ENCODE assay signal across 17 cellular contexts in genomic region chr1:158818991-158819405, GRCh38. TPM values are rescaled to one million over a fixed set of nuclear protein-coding genes. Genes with fewer than 3 reads are reported as not detected.
DNase-seq lines count a peak whose midpoint lies in the region; ATAC-seq and TF ChIP-seq lines count a peak whose summit lies in the region.
"Had no signal": no experiment of that assay in that cellular context is flagged by ENCODE, and none has a peak within 500 bp of the region (broad histone marks: within the 10 kb centered on the region; RNA-seq: fewer than 3 reads in every experiment).

No MANE protein-coding gene starts in this region.

- H3K27me3 ChIP-seq in brain microvascular endothelial cell (replicated peaks) (no peaks in the 10 kb centered on the region), neutrophil (no peaks in the 10 kb centered on the region), Peyer's patch (no peaks in the 10 kb centered on the region)
- H3K27me3 ChIP-seq: esophagus muscularis mucosa, SJSA1, tibial nerve had no signal

- peaks cover 64% of the 10 kb centered on the region for H3K27me3 Mint-ChIP-seq in MCF 10A (ENCODE audit: insufficient read depth, unreplicated experiment)

- no peak for TF ChIP-seq CTCF in brain microvascular endothelial cell (IDR thresholded peaks at IDR 0.05; ENCODE audit: low read depth, low read length, missing control alignments)
- TF ChIP-seq CTCF in neutrophil (IDR thresholded peaks at IDR 0.05), result no peak
- no peak for TF ChIP-seq CTCF in Peyer's patch (IDR thresholded peaks at IDR 0.05)
- no peak for TF ChIP-seq CTCF in MCF 10A (IDR thresholded peaks at IDR 0.05; ENCODE audit: unreplicated experiment)

- peaks cover 73 to 79% of the 10 kb centered on the region in 2 experiments for H3K4me1 ChIP-seq in neutrophil (ENCODE audit: control insufficient read depth in 1 of 2, insufficient read depth in 1 of 2, low read depth in 1 of 2, low read length in 1 of 2)
- H3K4me1 ChIP-seq in Peyer's patch, result no peaks in the 10 kb centered on the region
- H3K4me1 ChIP-seq: esophagus muscularis mucosa, tibial nerve had no signal

- TF ChIP-seq POLR2A in Peyer's patch (IDR thresholded peaks at IDR 0.05), result no peak

- intact Hi-C loops in MCF 10A (cut with micrococcal nuclease), result no loop called here

- DNase-seq in SIG-M5 treated with dmso at 0.1 percent for 504 hours (lab: John Stamatoyannopoulos, UW; ENCODE audit: unreplicated experiment), result peak; percentile 43
- no peak for DNase-seq in SIG-M5 (lab: John Stamatoyannopoulos, UW)
- DNase-seq in brain microvascular endothelial cell, result no peak
- DNase-seq in NCI-H2196 (lab: John Stamatoyannopoulos, UW; ENCODE audit: unreplicated experiment), result no peak
- DNase-seq in Peyer's patch, result no peak
- no peak for DNase-seq in MCF 10A (ENCODE audit: unreplicated experiment)
- DNase-seq: activated CD8-positive, alpha-beta memory T cell treated with anti-CD3 and anti-CD28 coated beads for 24 hours; DMS79; islet precursor cell; NCI-H510A had no signal

- H3K27ac Mint-ChIP-seq in MCF 10A (ENCODE audit: low read depth, unreplicated experiment), result no peak overlapping the region
- H3K27ac Mint-ChIP-seq: GM23338 had no signal

- H3K4me3 ChIP-seq in brain microvascular endothelial cell (ENCODE audit: low read depth, low read length), result no peak overlapping the region
- peak overlapping the region; percentile 38 to 52 for H3K4me3 ChIP-seq in neutrophil (ENCODE audit: low read depth in 1 of 2, low read length in 1 of 2)
- no peak overlapping the region for H3K4me3 ChIP-seq in Peyer's patch
- H3K4me3 ChIP-seq: esophagus muscularis mucosa, GM23338, SJSA1, tibial nerve had no signal

- POLR2A ChIA-PET in MCF 10A (lab: Yijun Ruan, JAX), result interaction anchor here (0.6 kb wide), 1 partner anchor 1106 kb away, joined by 3 read pairs; the partner anchor contains the start of gene TAGLN2

- H3K9me3 ChIP-seq in neutrophil (no peaks in the 10 kb centered on the region), Peyer's patch (no peaks in the 10 kb centered on the region)
- H3K9me3 ChIP-seq: esophagus muscularis mucosa, SJSA1, tibial nerve had no signal

- H3K27ac ChIP-seq in brain microvascular endothelial cell (peak overlapping the region; percentile 6), neutrophil (peak overlapping the region; percentile 97), Peyer's patch (peak overlapping the region in 1 of 4 donors; percentile 34)
- H3K27ac ChIP-seq: esophagus muscularis mucosa, SJSA1, tibial nerve had no signal

- H3K4me1 Mint-ChIP-seq in MCF 10A (ENCODE audit: insufficient read depth, unreplicated experiment), result no peaks in the 10 kb centered on the region
- H3K4me1 Mint-ChIP-seq: GM23338 had no signal

- no peak overlapping the region for H3K4me3 Mint-ChIP-seq in MCF 10A (ENCODE audit: unreplicated experiment)
- H3K4me3 Mint-ChIP-seq: GM23338 had no signal

- in situ Hi-C loops in brain microvascular endothelial cell (cut with HindIII; ENCODE audit: low pct_ligation_motif_present, low sequenced_read_pairs), result no loop called here

- CTCF ChIA-PET in MCF 10A (lab: Yijun Ruan, JAX), result interaction anchor here (0.5 to 1.0 kb wide), 2 partner anchors 23 to 619 kb away, joined by 4 to 6 read pairs; no protein-coding TSS in a partner anchor

- peak; percentile 11 for ATAC-seq in HG03108 (IDR thresholded peaks at IDR 0.05; ENCODE audit: unreplicated experiment)
- ATAC-seq: GM23338 had no signal

- H3K9me3 Mint-ChIP-seq in MCF 10A (ENCODE audit: unreplicated experiment), result no peaks in the 10 kb centered on the region

- H3K36me3 ChIP-seq in brain microvascular endothelial cell (replicated peaks), result no peaks in the 10 kb centered on the region
- H3K36me3 ChIP-seq in neutrophil, result no peaks in the 10 kb centered on the region
- no peaks in the 10 kb centered on the region for H3K36me3 ChIP-seq in Peyer's patch
- H3K36me3 ChIP-seq: esophagus muscularis mucosa, SJSA1, tibial nerve had no signal

- H3K36me3 Mint-ChIP-seq in MCF 10A (ENCODE audit: insufficient read depth, unreplicated experiment), result no peaks in the 10 kb centered on the region

- BruUV-seq in MCF 10A (replicated peaks; lab: Mats Ljungman, UMichigan), result no TSS peak

RNA-seq across cellular contexts. Expression of gene MNDA, which starts 12.2 kb away (rescaled TPM):
- 1 to 10 TPM in 1 of 4 donors, under 1 TPM in 1, not detected in 2; 0.94 to 9.9 TPM for total RNA-seq in Peyer's patch
- not detected in 2 replicates for total RNA-seq in MCF 10A (2022)
- total RNA-seq: GM23338, SJSA1 had no signal

RNA-seq across cellular contexts. Expression of gene OR6N2, which starts 38.0 kb away (rescaled TPM):
- total RNA-seq in Peyer's patch (not detected), MCF 10A (2022) (not detected in 2 replicates)
- total RNA-seq: esophagus muscularis mucosa, GM23338, osteoblast, SJSA1, tibial nerve had no signal

RNA-seq across cellular contexts. Expression of gene OR6N1, which starts 47.0 kb away (rescaled TPM):
- not detected for total RNA-seq in Peyer's patch
- not detected in 2 replicates for total RNA-seq in MCF 10A (2022)
- total RNA-seq: esophagus muscularis mucosa, GM23338, osteoblast, SJSA1, tibial nerve had no signal

Comparison
In these comparisons a context has a peak if more than half of its experiments do, and no peak if none do; other contexts are left out.
1. H3K4me3 ChIP-seq: peak in neutrophil (2 of 2); none in brain microvascular endothelial cell (single experiment) and Peyer's patch (0 of 4).